In genomic region chr6:7554533-7555275, GRCh38 we compare ENCODE assay signal across 21 cellular contexts. TPM values are rescaled to one million over a fixed set of nuclear protein-coding genes. Genes with fewer than 3 reads are reported as not detected.
A peak's percentile ranks its signal among the peaks of the same experiment; 100 is the strongest.
DNase-seq lines count a peak whose midpoint lies in the region; ATAC-seq, FAIRE-seq and TF ChIP-seq lines count a peak whose summit lies in the region.
"Had no signal": no experiment of that assay in that cellular context is flagged by ENCODE, and none has a peak within 500 bp of the region (broad histone marks: within the 10 kb centered on the region; RNA-seq: fewer than 3 reads in every experiment).

No MANE protein-coding gene starts in this region.

- H4K20me1 ChIP-seq in K562 (replicated peaks; ENCODE audit: control insufficient read depth, insufficient read depth, low read length), result peaks cover 5% of the 10 kb centered on the region; the same call in 1 of the 2 replicates
- peaks cover 3% of the 10 kb centered on the region for H4K20me1 ChIP-seq in keratinocyte (ENCODE audit: control insufficient read depth, extremely low read depth, insufficient read depth, low read length)

- CTCF ChIA-PET in K562 (lab: Yijun Ruan, JAX; ENCODE audit: low intra/inter-chr PET ratio), result interaction anchor here (0.7 kb wide), 1 partner anchor 849 kb away, joined by 4 read pairs; no protein-coding TSS in a partner anchor

- H3K27me3 ChIP-seq in K562 (ENCODE audit: control insufficient read depth in 2 of 2, insufficient read depth in 2 of 2, low read length in 2 of 2) (peaks cover 50 to 57% of the 10 kb centered on the region in 2 experiments), esophagus muscularis mucosa (peaks cover 0 to 21% (median 0%) of the 10 kb centered on the region in 4 donors), keratinocyte (ENCODE audit: control insufficient read depth, extremely low read depth, insufficient read depth, low read length) (no peaks in the 10 kb centered on the region), suprapubic skin (peaks cover 5% of the 10 kb centered on the region)
- H3K27me3 ChIP-seq: ovary had no signal

- TF ChIP-seq EP300 in K562 (IDR thresholded peaks at IDR 0.05; ENCODE audit: low read length) (no peak), esophagus muscularis mucosa (IDR thresholded peaks at IDR 0.05) (no peak), suprapubic skin (IDR thresholded peaks at IDR 0.05) (no peak)

- peak; percentile 43; the same call in 2 of the 3 replicates for ATAC-seq in K562
- no peak for ATAC-seq in GM18873 (IDR thresholded peaks at IDR 0.05; ENCODE audit: low FRiP score, unreplicated experiment)
- ATAC-seq: effector memory CD8-positive, alpha-beta T cell; gastroesophageal sphincter; stimulated activated naive B cell treated with anti-CD40 and anti-IgM and Interleukin-4, amounts not matched to agents 10 μg/mL and 1 μg/mL and 100 μg/mL, for 72 hours; WTC11 had no signal

- no TSS peak for BruUV-seq in K562 (replicated peaks; lab: Mats Ljungman, UMichigan)

- H3K36me3 ChIP-seq in K562 (ENCODE audit: control insufficient read depth, insufficient read depth, low read length) (no peaks in the 10 kb centered on the region), esophagus muscularis mucosa (peaks cover 0 to 19% (median 0%) of the 10 kb centered on the region in 4 donors), keratinocyte (ENCODE audit: control insufficient read depth in 2 of 2, extremely low read depth in 1 of 2, insufficient read depth in 2 of 2, low read length in 2 of 2) (peaks cover 29 to 35% of the 10 kb centered on the region in 2 experiments), suprapubic skin (peaks cover 38% of the 10 kb centered on the region), kidney (ENCODE audit: control insufficient read depth in 1 of 2, insufficient read depth in 2 of 2, low read length in 2 of 2) (peaks cover 9 to 25% of the 10 kb centered on the region in 2 donors)
- H3K36me3 ChIP-seq: gastroesophageal sphincter, ovary, uterus had no signal

- TF ChIP-seq CTCF in K562 (IDR thresholded peaks at IDR 0.05 in 2 of 3, conservative IDR thresholded peaks at IDR 0.05 in 1 of 3; ENCODE audit: insufficient read depth in 2 of 3, low read depth in 1 of 3, low read length in 3 of 3), result no peak
- no peak for TF ChIP-seq CTCF in esophagus muscularis mucosa (IDR thresholded peaks at IDR 0.05)
- no peak for TF ChIP-seq CTCF in keratinocyte (optimal IDR thresholded peaks at IDR 0.05 in 1 of 3, IDR thresholded peaks at IDR 0.05 in 1 of 3, conservative IDR thresholded peaks at IDR 0.05 in 1 of 3; ENCODE audit: extremely low read depth in 1 of 3, insufficient read depth in 2 of 3, low read length in 3 of 3)
- no peak for TF ChIP-seq CTCF in suprapubic skin (IDR thresholded peaks at IDR 0.05)
- no peak for TF ChIP-seq CTCF in kidney (IDR thresholded peaks at IDR 0.05; ENCODE audit: borderline replicate concordance, extremely low read depth, insufficient read depth)

- H3K9me1 ChIP-seq in K562 (ENCODE audit: control insufficient read depth, insufficient read depth, low read length), result no peaks in the 10 kb centered on the region
- peaks cover 2% of the 10 kb centered on the region for H3K9me1 ChIP-seq in keratinocyte (ENCODE audit: control insufficient read depth, extremely low read depth, insufficient read depth, low read length)

- no peak for TF ChIP-seq RAD21 in K562 (CRISPR knock-in tag; conservative IDR thresholded peaks at IDR 0.05 in 1 of 2, IDR thresholded peaks at IDR 0.05 in 1 of 2)

- FAIRE-seq in K562 (lab: Jason Lieb, UNC) (no peak), keratinocyte (lab: Jason Lieb, UNC) (no peak), kidney (lab: Jason Lieb, UNC) (no peak)

- dilution Hi-C loops in keratinocyte (cut with MboI; ENCODE audit: extremely low pct_ligation_motif_present, low sequenced_read_pairs), result no loop called here

- TF ChIP-seq POLR2A in K562 (conservative IDR thresholded peaks at IDR 0.05) (no peak), esophagus muscularis mucosa (IDR thresholded peaks at IDR 0.05; ENCODE audit: low read depth) (no peak), suprapubic skin (IDR thresholded peaks at IDR 0.05) (no peak)

- no peak for DNase-seq in K562 (ENCODE audit: extremely low read depth in 1 of 4, low spot score in 3 of 4)
- peak; percentile 37 for DNase-seq in esophagus muscularis mucosa (ENCODE audit: extremely low spot score)
- DNase-seq in keratinocyte (ENCODE audit: low read depth, low spot score), result no peak
- DNase-seq in suprapubic skin (ENCODE audit: low spot score in 2 of 2), result no peak
- no peak for DNase-seq in SK-N-DZ (ENCODE audit: low spot score)
- DNase-seq in kidney, result no peak
- DNase-seq: activated naive CD4-positive, alpha-beta T cell treated with anti-CD3 and anti-CD28 coated beads for 36 hours; effector memory CD8-positive, alpha-beta T cell; NCI-H2171 treated with DMSO at 0.1 percent for 48 hours; NCI-H510A treated with DMSO at 0.1 percent for 48 hours; ovary; PC-9; right cardiac atrium; stimulated activated naive B cell treated with anti-CD40 and anti-IgM and Interleukin-4, amounts not matched to agents 10 μg/mL and 1 μg/mL and 100 μg/mL, for 72 hours; uterus had no signal

- H3K27ac ChIP-seq in K562 (ENCODE audit: extremely low read depth, low read depth, low read length), result no peak overlapping the region
- no peak overlapping the region for H3K27ac ChIP-seq in esophagus muscularis mucosa (replicated peaks in 1 of 4)
- H3K27ac ChIP-seq in keratinocyte (ENCODE audit: control insufficient read depth, insufficient read depth, low read length), result peak overlapping the region; percentile 95
- peak overlapping the region; percentile 77 for H3K27ac ChIP-seq in suprapubic skin
- no peak overlapping the region for H3K27ac ChIP-seq in kidney (ENCODE audit: low read depth in 2 of 2, low read length in 2 of 2)
- H3K27ac ChIP-seq: coronary artery, gastroesophageal sphincter, ovary, PC-9, uterus had no signal

- no peak overlapping the region for H3K4me2 ChIP-seq in K562 (ENCODE audit: insufficient read depth, low read length)
- peak overlapping the region; percentile 92 for H3K4me2 ChIP-seq in keratinocyte (ENCODE audit: control insufficient read depth, extremely low read depth, insufficient read depth, low read depth, low read length)
- H3K4me2 ChIP-seq: PC-9 had no signal

- H3K4me1 ChIP-seq in K562 (replicated peaks in 1 of 2; ENCODE audit: control insufficient read depth in 2 of 2, insufficient read depth in 2 of 2, low read length in 2 of 2) (no peaks in the 10 kb centered on the region), esophagus muscularis mucosa (no peaks in the 10 kb centered on the region), keratinocyte (ENCODE audit: control insufficient read depth, extremely low read depth, insufficient read depth, low read length) (peaks cover 52% of the 10 kb centered on the region), suprapubic skin (peaks cover 63% of the 10 kb centered on the region), kidney (ENCODE audit: control insufficient read depth in 1 of 2, insufficient read depth in 1 of 2, low read depth in 1 of 2, low read length in 2 of 2) (peaks cover 0 to 3% of the 10 kb centered on the region in 2 donors)
- H3K4me1 ChIP-seq: gastroesophageal sphincter, uterus had no signal

- H3K9ac ChIP-seq in K562 (ENCODE audit: insufficient read depth in 1 of 2, low read depth in 2 of 2, low read length in 2 of 2) (no peak overlapping the region), keratinocyte (ENCODE audit: control insufficient read depth, extremely low read depth, insufficient read depth, low read length) (peak overlapping the region; percentile 76), kidney (ENCODE audit: low read length in 2 of 2) (no peak overlapping the region)

- 0% methylated on average over 6 of the region's 6 CpGs for WGBS in K562 (ENCODE audit: insufficient coverage, low coverage, missing lambda C conversion rate)
- WGBS in esophagus muscularis mucosa, result 69% methylated on average over 6 of the region's 6 CpGs
- WGBS in suprapubic skin, result 53% methylated on average over 6 of the region's 6 CpGs

- intact Hi-C loops in K562 (cut with micrococcal nuclease), result no loop called here
- intact Hi-C loops in esophagus muscularis mucosa (cut with DNase I), result no loop called here
- intact Hi-C loops in kidney (cut with DNase I), result no loop called here

- POLR2A ChIA-PET in K562 (lab: Yijun Ruan, JAX), result interaction anchor here (0.5 to 1.1 kb wide), 5 partner anchors 38 to 404 kb away, joined by 3 to 4 read pairs (median 4); no protein-coding TSS in a partner anchor

- H2AFZ ChIP-seq in K562 (ENCODE audit: low read depth, low read length), result no peak overlapping the region
- H2AFZ ChIP-seq in keratinocyte (ENCODE audit: control insufficient read depth, low read length), result no peak overlapping the region
- H2AFZ ChIP-seq: PC-9 had no signal

- H3K79me2 ChIP-seq in K562 (ENCODE audit: control insufficient read depth, insufficient read depth, low read length), result no peaks in the 10 kb centered on the region
- H3K79me2 ChIP-seq in keratinocyte (ENCODE audit: control insufficient read depth, insufficient read depth, low read length), result peaks cover 71% of the 10 kb centered on the region

- H3K9me3 ChIP-seq in K562 (replicated peaks; ENCODE audit: control insufficient read depth, insufficient read depth, low read depth, low read length) (no peaks in the 10 kb centered on the region), esophagus muscularis mucosa (no peaks in the 10 kb centered on the region), keratinocyte (ENCODE audit: control insufficient read depth, low read depth, low read length) (no peaks in the 10 kb centered on the region), suprapubic skin (no peaks in the 10 kb centered on the region), kidney (ENCODE audit: control insufficient read depth in 1 of 2, low read length in 2 of 2) (no peaks in the 10 kb centered on the region)
- H3K9me3 ChIP-seq: gastroesophageal sphincter, ovary, uterus had no signal

- no peak overlapping the region for H3K4me3 ChIP-seq in K562
- no peak overlapping the region for H3K4me3 ChIP-seq in esophagus muscularis mucosa
- H3K4me3 ChIP-seq in keratinocyte (ENCODE audit: control insufficient read depth in 2 of 3, extremely low read depth in 1 of 3, insufficient read depth in 2 of 3, low read depth in 1 of 3, low read length in 3 of 3), result peak overlapping the region in 2 of 3 experiments; percentile 50 to 71
- H3K4me3 ChIP-seq in suprapubic skin, result peak overlapping the region; percentile 28
- H3K4me3 ChIP-seq in kidney (ENCODE audit: low read length in 2 of 2), result no peak overlapping the region
- H3K4me3 ChIP-seq: coronary artery, gastroesophageal sphincter, ovary, PC-9, uterus had no signal

- in situ Hi-C loops in K562 (cut with MboI), result no loop called here

RNA-seq across cellular contexts. Expression of gene DSP, which starts 13.2 kb away (rescaled TPM):
- total RNA-seq in K562 (2011; cell fraction: chromatin; rRNA removed; ENCODE audit: low replicate concordance), result 0.07 and 0.09 TPM in 2 replicates
- total RNA-seq in K562 (2011; cell fraction: nucleolus; rRNA removed), result under 0.01 and 0.13 TPM in 2 replicates
- not detected in 2 replicates for total RNA-seq in K562 (2011; cell fraction: nucleoplasm; rRNA removed)
- total RNA-seq in K562 (2014; rRNA removed), result under 0.01 and 0.04 TPM in 2 replicates
- total RNA-seq in K562 (2014; rRNA removed; fragmentation: Illumina TruSeq; extraction: Trizol), result 0.04 and 0.06 TPM in 2 replicates
- under 0.01 TPM in 1 of 2 replicates, not detected in the other for total RNA-seq in K562 (2015; rRNA removed; fragmentation: Illumina TruSeq; extraction: Trizol)
- 0.24 and 0.27 TPM in 2 replicates for total RNA-seq in K562 (2021)
- 0.03 TPM in 1 of 2 replicates, not detected in the other for polyA plus RNA-seq in K562 (2011; rRNA removed)
- 0.01 TPM in 1 of 2 replicates, not detected in the other for polyA plus RNA-seq in K562 (2011; cell fraction: cytosol; rRNA removed)
- 0.01 and 0.04 TPM in 2 replicates for polyA plus RNA-seq in K562 (2011; cell fraction: nucleus; rRNA removed)
- polyA plus RNA-seq in K562 (2012), result 0.01 and 0.04 TPM in 2 replicates
- polyA plus RNA-seq in K562 (2014; fragmentation: Illumina TruSeq; extraction: Trizol), result 0.03 and 0.04 TPM in 2 replicates
- under 1 TPM in 1 of 2 experiments, not detected in 1; 0.01 TPM for polyA plus RNA-seq in K562 (2014; fragmentation: Nextera tagmentation; extraction: Ambion mirVana)
- 0.01 TPM in 1 of 2 replicates, not detected in the other for polyA plus RNA-seq in K562 (2014; rRNA removed)
- polyA minus RNA-seq in K562 (2011; rRNA and poly(A)+ RNA removed), result 0.03 and 0.04 TPM in 2 replicates
- 1.4 TPM in 1 of 2 replicates, not detected in the other for polyA minus RNA-seq in K562 (2011; cell fraction: cytosol; rRNA and poly(A)+ RNA removed)
- polyA minus RNA-seq in K562 (2011; cell fraction: nucleus; rRNA and poly(A)+ RNA removed), result under 0.01 and 0.13 TPM in 2 replicates
- total RNA-seq in esophagus muscularis mucosa, result 1 to 10 TPM; 2.1 to 9.4 (median 5.9) TPM
- polyA plus RNA-seq in keratinocyte, result 254 to 286 TPM (median 255 TPM) in 3 replicates
- 2,196 TPM for polyA plus RNA-seq in keratinocyte (2011; ENCODE audit: low read depth)
- 184 and 222 TPM in 2 replicates for polyA plus RNA-seq in keratinocyte (2011; cell fraction: cytosol; rRNA removed)
- polyA plus RNA-seq in keratinocyte (2011; cell fraction: nucleus; rRNA removed), result 932 and 1,129 TPM in 2 replicates
- polyA plus RNA-seq in keratinocyte (2012; ENCODE audit: low replicate concordance), result 346 and 943 TPM in 2 replicates
- 431 to 618 TPM (median 497 TPM) in 3 replicates for polyA minus RNA-seq in keratinocyte
- polyA minus RNA-seq in keratinocyte (2011; cell fraction: cytosol; rRNA and poly(A)+ RNA removed), result 239 TPM
- 1,008 and 1,842 TPM in 2 replicates for polyA minus RNA-seq in keratinocyte (2011; cell fraction: nucleus; rRNA and poly(A)+ RNA removed)
- 1,000 to 10,000 TPM; 1,704 to 2,508 (median 2,195) TPM for total RNA-seq in suprapubic skin
- not detected in 2 replicates for polyA plus RNA-seq in SK-N-DZ (2014; cell fraction: cytosol; rRNA removed)
- not detected in 2 replicates for polyA plus RNA-seq in SK-N-DZ (2014; cell fraction: nucleus; rRNA removed)
- 96.2 TPM for total RNA-seq in kidney
- polyA plus RNA-seq in kidney (ENCODE audit: insufficient read depth, low read depth, low replicate concordance), result 14.7 TPM
- total RNA-seq: activated T-helper 1 cell treated with anti-CD3 and anti-CD28 coated beads, Interleukin-12 subunit alpha, Interleukin-12 subunit beta, Interleukin-2, Interleukin-4 antibody, amounts not matched to agents 30 ng/mL and 10 ng/mL and 1 ng/mL, durations not matched to agents 14 hours and 24 hours and 36 hours; natural killer cell treated with Interleukin-12 subunit alpha and Interleukin-12 subunit beta and Interleukin-15 and Interleukin-18, amount 100 ng/mL, for 72 hours had no signal

RNA-seq across cellular contexts. Expression of gene SNRNP48, which starts 35.3 kb away (rescaled TPM):
- 15.6 and 54.4 TPM in 2 replicates for total RNA-seq in K562 (2011; cell fraction: chromatin; rRNA removed; ENCODE audit: low replicate concordance)
- total RNA-seq in K562 (2011; cell fraction: nucleolus; rRNA removed), result 8.3 and 10.7 TPM in 2 replicates
- total RNA-seq in K562 (2011; cell fraction: nucleoplasm; rRNA removed), result 27.1 and 58.2 TPM in 2 replicates
- total RNA-seq in K562 (2014; rRNA removed) (17.1 and 17.7 TPM in 2 replicates), K562 (2014; rRNA removed; fragmentation: Illumina TruSeq; extraction: Trizol) (32.9 and 35.7 TPM in 2 replicates), K562 (2015; rRNA removed; fragmentation: Illumina TruSeq; extraction: Trizol) (26.9 and 31.1 TPM in 2 replicates), K562 (2021) (18.6 and 21.2 TPM in 2 replicates), esophagus muscularis mucosa (10 to 100 TPM in 1 of 4 donors, 1 to 10 TPM in 3; 8.9 to 17.0 (median 9.5) TPM), suprapubic skin (10 to 100 TPM in 2 of 4 donors, 1 to 10 TPM in 2; 7.9 to 12.4 (median 9.7) TPM), kidney (12.1 TPM)
- polyA plus RNA-seq in K562 (2011; rRNA removed) (22.3 and 22.8 TPM in 2 replicates), K562 (2014; fragmentation: Illumina TruSeq; extraction: Trizol) (20.6 and 28.1 TPM in 2 replicates), K562 (2014; fragmentation: Nextera tagmentation; extraction: Ambion mirVana) (1 to 10 TPM; 6.2 to 8.7 TPM), K562 (2014; rRNA removed) (18.6 and 19.2 TPM in 2 replicates), keratinocyte (5.9 to 12.2 TPM (median 6.1 TPM) in 3 replicates), kidney (ENCODE audit: insufficient read depth, low read depth, low replicate concordance) (5.2 TPM)
- 3.9 and 11.2 TPM in 2 replicates for polyA plus RNA-seq in K562 (2011; cell fraction: cytosol; rRNA removed)
- polyA plus RNA-seq in K562 (2011; cell fraction: nucleus; rRNA removed), result 18.1 TPM in 2 replicates
- 18.1 and 19.1 TPM in 2 replicates for polyA plus RNA-seq in K562 (2012)
- 22.4 and 26.7 TPM in 2 replicates for polyA minus RNA-seq in K562 (2011; rRNA and poly(A)+ RNA removed)
- polyA minus RNA-seq in K562 (2011; cell fraction: cytosol; rRNA and poly(A)+ RNA removed), result 4.6 and 6.0 TPM in 2 replicates
- 17.8 and 30.8 TPM in 2 replicates for polyA minus RNA-seq in K562 (2011; cell fraction: nucleus; rRNA and poly(A)+ RNA removed)
- polyA plus RNA-seq in keratinocyte (2011; ENCODE audit: low read depth), result 25.0 TPM
- 3.5 and 7.5 TPM in 2 replicates for polyA plus RNA-seq in keratinocyte (2011; cell fraction: cytosol; rRNA removed)
- 7.5 and 10.1 TPM in 2 replicates for polyA plus RNA-seq in keratinocyte (2011; cell fraction: nucleus; rRNA removed)
- polyA plus RNA-seq in keratinocyte (2012; ENCODE audit: low replicate concordance), result 7.1 and 8.8 TPM in 2 replicates
- 1.7 to 7.5 TPM (median 4.0 TPM) in 3 replicates for polyA minus RNA-seq in keratinocyte
- polyA minus RNA-seq in keratinocyte (2011; cell fraction: cytosol; rRNA and poly(A)+ RNA removed), result 5.9 TPM
- polyA minus RNA-seq in keratinocyte (2011; cell fraction: nucleus; rRNA and poly(A)+ RNA removed), result 3.8 and 8.3 TPM in 2 replicates
- 12.5 and 18.0 TPM in 2 replicates for polyA plus RNA-seq in SK-N-DZ (2014; cell fraction: cytosol; rRNA removed)
- polyA plus RNA-seq in SK-N-DZ (2014; cell fraction: nucleus; rRNA removed), result 20.2 and 22.6 TPM in 2 replicates

Comparison
In these comparisons a context has a peak if more than half of its experiments do, and no peak if none do; other contexts are left out.
1. H3K27ac ChIP-seq: peak in keratinocyte (single experiment) and suprapubic skin (single experiment); none in K562 (single experiment), esophagus muscularis mucosa (0 of 4) and kidney (0 of 2).
2. H3K4me3 ChIP-seq: peak in keratinocyte (2 of 3) and suprapubic skin (single experiment); none in K562 (single experiment), esophagus muscularis mucosa (0 of 4) and kidney (0 of 2).
3. RNA of gene DSP, which starts 13.2 kb away (total RNA-seq): 1,704 to 2,508 TPM in suprapubic skin; 96.2 TPM in kidney (single experiment), 2.1 to 9.4 TPM in esophagus muscularis mucosa and under 0.01 to 0.27 TPM in K562; every median in the first group is over 10 times any median in the second.